8 cellular contexts compared by ENCODE assay signal in the genomic region with DNA sequence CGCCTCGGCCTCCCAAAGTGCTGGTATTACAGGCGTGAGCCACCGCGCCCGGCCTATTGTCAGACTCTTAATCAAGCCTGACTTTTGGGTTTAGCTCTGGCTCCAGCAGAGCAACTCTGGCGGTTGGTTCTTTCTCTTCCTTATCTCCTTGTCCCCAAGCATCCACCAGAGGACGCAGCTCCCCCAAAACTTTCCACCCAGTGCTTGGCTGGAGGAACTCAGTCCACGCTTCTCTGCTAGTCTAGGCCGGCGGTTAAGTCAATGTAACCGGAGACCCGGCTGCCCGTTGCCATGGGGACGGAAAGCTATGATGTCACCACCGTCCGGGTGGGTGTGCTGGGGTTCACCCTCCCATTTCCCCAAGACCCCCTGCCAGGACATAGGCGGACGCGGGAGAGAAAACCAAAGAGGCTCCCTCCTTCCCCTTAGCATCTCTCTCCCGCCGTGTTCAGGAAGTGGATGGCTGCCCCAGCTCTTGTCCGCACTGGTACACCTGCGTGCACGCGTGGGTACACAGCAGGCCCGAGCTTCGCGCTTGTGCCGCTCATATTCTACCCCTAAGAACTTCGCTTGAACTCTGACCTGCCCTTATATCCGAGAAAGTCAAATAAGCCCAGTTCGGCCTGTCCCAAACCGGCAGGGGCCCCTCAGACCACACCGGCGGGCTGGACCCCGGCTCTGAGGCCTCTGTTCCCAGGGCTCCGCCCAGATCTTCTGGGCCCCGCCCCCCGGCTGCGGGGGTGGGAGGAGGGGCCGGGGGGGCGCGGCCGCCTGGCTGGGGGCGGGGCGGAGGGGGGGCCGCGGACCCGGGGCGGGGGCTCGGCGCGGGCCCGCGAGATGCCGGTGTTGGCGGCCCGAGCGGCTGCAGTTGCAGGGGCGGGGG. TPM values are rescaled to one million over a fixed set of nuclear protein-coding genes. Genes with fewer than 3 reads are reported as not detected.
DNase-seq lines count a peak whose midpoint lies in the region; ATAC-seq and TF ChIP-seq lines count a peak whose summit lies in the region.

Gene RND2, plus strand, starts transcription at position 825 of the 883 bp plus-strand sequence. CDS start 117 bp downstream, outside the sequence.

- peaks cover 18% of the 10 kb centered on the region for H3K4me1 Mint-ChIP-seq in progenitor cell of endocrine pancreas (ENCODE audit: low read depth)
- H3K4me1 Mint-ChIP-seq in type B pancreatic cell (ENCODE audit: unreplicated experiment): peaks cover 19% of the 10 kb centered on the region

- peak within 1 kb of the TSS; percentile 64 to 76 for H3K27ac ChIP-seq in ascending aorta
- peak within 1 kb of the TSS; percentile 21 for H3K27ac ChIP-seq in right cardiac atrium (ENCODE audit: low read length)

- peak; percentile 98 for DNase-seq in AG08396 (ENCODE audit: low spot score)
- DNase-seq in NCI-H187 treated with DMSO at 0.1 percent for 48 hours (lab: John Stamatoyannopoulos, UW): peak; percentile 75
- peak; percentile 71 for DNase-seq in T-helper 22 cell (ENCODE audit: low read depth)
- DNase-seq in ascending aorta (ENCODE audit: low spot score in 2 of 2): peak; percentile 77 to 95
- DNase-seq in right cardiac atrium: peak; percentile 93 to 94 (median 93)
- peak; percentile 73 for DNase-seq in progenitor cell of endocrine pancreas (ENCODE audit: low spot score, unreplicated experiment)
- DNase-seq in type B pancreatic cell (ENCODE audit: extremely low spot score, unreplicated experiment): peak; percentile 89

- peak within 1 kb of the TSS; percentile 96 for H3K27ac Mint-ChIP-seq in progenitor cell of endocrine pancreas
- peak within 1 kb of the TSS; percentile 92 for H3K27ac Mint-ChIP-seq in type B pancreatic cell

- H3K9me3 ChIP-seq in ascending aorta: no peaks in the 10 kb centered on the region
- no peaks in the 10 kb centered on the region for H3K9me3 ChIP-seq in right cardiac atrium (ENCODE audit: control insufficient read depth, low read length)

- H3K27me3 Mint-ChIP-seq in progenitor cell of endocrine pancreas: no peaks in the 10 kb centered on the region
- peaks cover 4% of the 10 kb centered on the region for H3K27me3 Mint-ChIP-seq in type B pancreatic cell

- intact Hi-C loops in ascending aorta (cut with DNase I): loop anchor here (1.0 to 10.0 kb wide), 7 partner anchors 26 to 460 kb away; partner anchors contain the start of genes BRCA1, DHX8, RPL27 and TMEM106A
- intact Hi-C loops in right cardiac atrium (cut with DNase I): loop anchor here in 3 of 4 donors (5.0 to 10.0 kb wide), 3 partner anchors 100 to 313 kb away; partner anchors contain the start of genes BRCA1 (in 2 of the 3) and NBR1 (in 1 of the 3)

- H3K4me1 ChIP-seq in ascending aorta (peaks cover 0 to 21% of the 10 kb centered on the region in 2 donors), right cardiac atrium (ENCODE audit: control insufficient read depth, insufficient read depth, low read length) (no peaks in the 10 kb centered on the region)

- TF ChIP-seq CTCF in ascending aorta (IDR thresholded peaks at IDR 0.05) (peak; percentile 74 to 89 (median 82)), progenitor cell of endocrine pancreas (IDR thresholded peaks at IDR 0.05; ENCODE audit: unreplicated experiment) (peak; percentile 66), type B pancreatic cell (conservative IDR thresholded peaks at IDR 0.05) (peak; percentile 82)

- ATAC-seq in GM21447 (IDR thresholded peaks at IDR 0.05; ENCODE audit: unreplicated experiment) (peak; percentile 49), right cardiac atrium (peak; percentile 69 to 74)

- H3K4me3 Mint-ChIP-seq in progenitor cell of endocrine pancreas (ENCODE audit: low read depth): peak within 1 kb of the TSS; percentile 87
- H3K4me3 Mint-ChIP-seq in type B pancreatic cell: peak within 1 kb of the TSS; percentile 93

- under 1% methylated on average over 61 of the region's 61 CpGs for WGBS in right cardiac atrium

- H3K36me3 ChIP-seq in ascending aorta: no peaks in the 10 kb centered on the region

- H3K4me3 ChIP-seq in ascending aorta: peak within 1 kb of the TSS; percentile 50 to 76
- H3K4me3 ChIP-seq in right cardiac atrium (ENCODE audit: low read length): peak within 1 kb of the TSS; percentile 58

- H3K9me3 Mint-ChIP-seq in progenitor cell of endocrine pancreas (ENCODE audit: low read depth): no peaks in the 10 kb centered on the region
- no peaks in the 10 kb centered on the region for H3K9me3 Mint-ChIP-seq in type B pancreatic cell

- H3K36me3 Mint-ChIP-seq in progenitor cell of endocrine pancreas (ENCODE audit: insufficient read depth): no peaks in the 10 kb centered on the region
- H3K36me3 Mint-ChIP-seq in type B pancreatic cell: no peaks in the 10 kb centered on the region

- H3K27me3 ChIP-seq in ascending aorta: no peaks in the 10 kb centered on the region
- H3K27me3 ChIP-seq in right cardiac atrium (ENCODE audit: control insufficient read depth, insufficient read depth): no peaks in the 10 kb centered on the region

RNA-seq across cellular contexts. Expression of gene RND2, which starts in this region (rescaled TPM):
- total RNA-seq in ascending aorta (7.3 TPM), right cardiac atrium (1 to 10 TPM; 2.9 to 5.3 (median 4.2) TPM), progenitor cell of endocrine pancreas (12.4 and 14.6 TPM in 2 replicates), type B pancreatic cell (ENCODE audit: low replicate concordance) (3.3 and 7.1 TPM in 2 replicates)
- 3.2 TPM for polyA plus RNA-seq in right cardiac atrium

Comparison
In these comparisons a context has a peak if more than half of its experiments do, and no peak if none do; other contexts are left out.
1. Peak in every context shown above with its lines: DNase-seq, ATAC-seq, H3K4me3 ChIP-seq and H3K27ac ChIP-seq.